Comparison of ENCODE assay signal across 31 cellular contexts in the genomic region with DNA sequence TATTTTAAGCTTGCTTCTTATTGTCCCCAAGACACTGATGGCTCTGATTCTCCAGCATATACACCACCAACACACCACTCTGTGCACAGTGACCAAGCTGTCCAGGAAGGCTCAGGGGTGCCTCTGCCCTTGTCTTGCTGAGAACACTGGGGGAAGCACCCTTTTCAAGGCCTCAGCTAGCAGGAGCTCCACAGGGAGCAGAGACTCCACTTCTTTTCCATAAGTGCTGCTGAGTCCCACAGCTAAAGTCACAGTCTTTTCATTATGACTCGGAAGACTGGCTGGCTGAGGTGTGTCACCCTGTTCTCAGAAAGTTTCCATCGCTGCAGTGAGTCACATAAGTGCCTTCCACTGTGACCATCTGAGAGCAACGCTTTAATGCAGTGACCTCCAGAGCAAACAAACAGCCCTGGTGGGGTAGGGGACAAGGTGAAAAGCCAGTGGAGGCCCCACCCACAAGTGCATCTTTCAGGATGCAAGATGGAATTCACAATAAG.
DNase-seq lines count a peak whose midpoint lies in the region; ATAC-seq and TF ChIP-seq lines count a peak whose summit lies in the region.
"Had no signal": no experiment of that assay in that cellular context is flagged by ENCODE, and none has a peak within 500 bp of the region (broad histone marks: within the 10 kb centered on the region; RNA-seq: fewer than 3 reads in every experiment).

No MANE protein-coding gene starts in this region.

- no peak overlapping the region for H3K4me2 ChIP-seq in IMR-90 (ENCODE audit: low read depth, low read length)

- no peak overlapping the region for H4K8ac ChIP-seq in IMR-90 (ENCODE audit: low read depth in 2 of 2, low read length in 2 of 2)

- ATAC-seq in activated T-cell treated with anti-CD3 and anti-CD28 coated beads, Interleukin-2, amount 50 U/mL, for 72 hours (replicated peaks in 1 of 2): peak; percentile 52 to 75
- peak; percentile 35 for ATAC-seq in GM18868 (IDR thresholded peaks at IDR 0.05; ENCODE audit: unreplicated experiment)
- ATAC-seq in IMR-90 (ENCODE audit: low read depth): no peak
- ATAC-seq in left lung: peak; percentile 73
- ATAC-seq: CD8-positive, alpha-beta T cell; HepG2; naive thymus-derived CD8-positive, alpha-beta T cell; right lobe of liver had no signal

- peak in 1 of 2 donors; percentile 6 for DNase-seq in activated T-cell treated with anti-CD3 and anti-CD28 coated beads, Interleukin-2, amount 50 U/mL, for 72 hours
- DNase-seq in activated T-cell treated with anti-CD3 and anti-CD28 coated beads for 4 hours (no peak), IMR-90 (no peak), left lung (no peak), medulla oblongata (ENCODE audit: extremely low spot score) (no peak), colonic mucosa (no peak), cardiac septum (ENCODE audit: low spot score) (no peak)
- DNase-seq: activated gamma-delta T cell; BE2C; CD8-positive, alpha-beta T cell; DMS153; H9; heart left ventricle; Karpas-422; kidney; naive thymus-derived CD8-positive, alpha-beta T cell; NCI-H1417 treated with DMSO at 0.1 percent for 48 hours; NCI-H345; right lobe of liver; RPMI8226; SJCRH30; stimulated activated CD4-positive, alpha-beta T cell treated with anti-CD3 and anti-CD28 coated beads, Interleukin-4, amount 100 ng/mL, for 24 hours; SW 1271; T-helper 9 cell; upper lobe of right lung had no signal

- no peak overlapping the region for H3K14ac ChIP-seq in IMR-90 (replicated peaks; ENCODE audit: low read depth, low read length)

- H3K4me1 Mint-ChIP-seq in activated T-cell treated with anti-CD3 and anti-CD28 coated beads, Interleukin-2, amount 50 U/mL, for 72 hours (ENCODE audit: low read depth): no peaks in the 10 kb centered on the region
- H3K4me1 Mint-ChIP-seq: naive thymus-derived CD8-positive, alpha-beta T cell had no signal

- H3K4me1 ChIP-seq in IMR-90 (ENCODE audit: control insufficient read depth, insufficient read depth, low read length): no peaks in the 10 kb centered on the region
- no peaks in the 10 kb centered on the region for H3K4me1 ChIP-seq in left lung
- H3K4me1 ChIP-seq in colonic mucosa: no peaks in the 10 kb centered on the region
- H3K4me1 ChIP-seq: BE2C, prostate gland, right lobe of liver, SJCRH30, suprapubic skin, upper lobe of right lung had no signal

- no peak for TF ChIP-seq POLR2A in IMR-90 (IDR thresholded peaks at IDR 0.05; ENCODE audit: low read depth, low read length)

- no peaks in the 10 kb centered on the region for H3K79me1 ChIP-seq in IMR-90 (ENCODE audit: low read depth in 1 of 2, low read length in 2 of 2)

- H4K91ac ChIP-seq in IMR-90 (ENCODE audit: insufficient read depth, low read depth, low read length): no peak overlapping the region

- no peak overlapping the region for H3K56ac ChIP-seq in IMR-90 (ENCODE audit: extremely low read depth, insufficient read depth, low read length)

- no peaks in the 10 kb centered on the region for H4K20me1 ChIP-seq in IMR-90 (ENCODE audit: insufficient read depth, low read length)

- intact Hi-C loops in IMR-90 (cut with micrococcal nuclease): no loop called here
- intact Hi-C loops in left lung (cut with DNase I): no loop called here
- intact Hi-C loops in colonic mucosa (cut with DNase I): no loop called here
- intact Hi-C loops in cardiac septum (cut with DNase I): loop anchor here (10.0 kb wide), 1 partner anchor 49 kb away; no protein-coding TSS in a partner anchor

- H2BK20ac ChIP-seq in IMR-90 (ENCODE audit: low read depth, low read length): no peak overlapping the region

- no peak overlapping the region for H2BK5ac ChIP-seq in IMR-90 (ENCODE audit: low read depth, low read length, poor library complexity, severe bottlenecking)

- H2AK5ac ChIP-seq in IMR-90 (ENCODE audit: low read depth, low read length): no peak overlapping the region

- POLR2A ChIA-PET in IMR-90 (lab: Charles Lee; ENCODE audit: unreplicated experiment): no interaction called here

- no peak overlapping the region for H3K4me3 ChIP-seq in IMR-90 (ENCODE audit: insufficient read depth, low read depth, low read length)
- H3K4me3 ChIP-seq in left lung: no peak overlapping the region
- no peak overlapping the region for H3K4me3 ChIP-seq in colonic mucosa
- H3K4me3 ChIP-seq: heart left ventricle, prostate gland, right lobe of liver, SJCRH30, suprapubic skin, upper lobe of right lung had no signal

- no peaks in the 10 kb centered on the region for H3K36me3 ChIP-seq in IMR-90 (ENCODE audit: control insufficient read depth, insufficient read depth, low read length)
- no peaks in the 10 kb centered on the region for H3K36me3 ChIP-seq in left lung
- no peaks in the 10 kb centered on the region for H3K36me3 ChIP-seq in colonic mucosa
- H3K36me3 ChIP-seq: BE2C, heart left ventricle, prostate gland, right lobe of liver, SJCRH30, suprapubic skin, upper lobe of right lung had no signal

- H3K4ac ChIP-seq in IMR-90 (ENCODE audit: low read depth, low read length): no peak overlapping the region

- CTCF ChIA-PET in IMR-90 (lab: Yijun Ruan, JAX): no interaction called here

- H3K9me3 ChIP-seq in IMR-90 (ENCODE audit: control insufficient read depth, insufficient read depth, low read length) (no peaks in the 10 kb centered on the region), left lung (no peaks in the 10 kb centered on the region), colonic mucosa (no peaks in the 10 kb centered on the region)
- H3K9me3 ChIP-seq: BE2C, heart left ventricle, prostate gland, right lobe of liver, SJCRH30, suprapubic skin, upper lobe of right lung had no signal

- no peak overlapping the region for H3K18ac ChIP-seq in IMR-90 (ENCODE audit: low read depth, low read length)

- H2AFZ ChIP-seq in IMR-90 (replicated peaks; ENCODE audit: low read length, poor library complexity): peak overlapping the region; percentile 21

- no peak overlapping the region for H3K4me3 Mint-ChIP-seq in activated T-cell treated with anti-CD3 and anti-CD28 coated beads, Interleukin-2, amount 50 U/mL, for 72 hours
- H3K4me3 Mint-ChIP-seq: brain; CD8-positive, alpha-beta T cell; H9; naive thymus-derived CD8-positive, alpha-beta T cell had no signal

- no peak overlapping the region for H3K23ac ChIP-seq in IMR-90 (ENCODE audit: low read depth, low read length)

- TF ChIP-seq RAD21 in IMR-90 (IDR thresholded peaks at IDR 0.05; ENCODE audit: low read length): no peak

- H3K27me3 Mint-ChIP-seq in activated T-cell treated with anti-CD3 and anti-CD28 coated beads, Interleukin-2, amount 50 U/mL, for 72 hours (ENCODE audit: low read depth): no peaks in the 10 kb centered on the region

- H2AK9ac ChIP-seq in IMR-90 (replicated peaks; ENCODE audit: low read depth, low read length, poor library complexity): no peak overlapping the region

- no peak for TF ChIP-seq CTCF in IMR-90 (conservative IDR thresholded peaks at IDR 0.05; ENCODE audit: low read depth, low read length)
- no peak for TF ChIP-seq CTCF in left lung (IDR thresholded peaks at IDR 0.05)
- TF ChIP-seq CTCF in colonic mucosa (IDR thresholded peaks at IDR 0.05): no peak

- dilution Hi-C loops in IMR-90 (cut with HindIII; ENCODE audit: low sequenced_read_pairs, unreplicated experiment): no loop called here

- in situ Hi-C loops in IMR-90 (cut with MboI; ENCODE audit: low sequenced_read_pairs): no loop called here

- no TSS peak for BruUV-seq in IMR-90 (replicated peaks; lab: Mats Ljungman, UMichigan)

- WGBS in IMR-90 (ENCODE audit: extremely low coverage in 2 of 2, insufficient read length in 1 of 2), 2 experiments: 60% methylated on average over 1 of the region's 3 CpGs; no CpG with 5 or more reads in 1 of the 2 experiments

- H2BK15ac ChIP-seq in IMR-90 (ENCODE audit: low read depth, low read length): no peak overlapping the region

- H3K9ac ChIP-seq in IMR-90 (ENCODE audit: low read depth, low read length): no peak overlapping the region
- no peak overlapping the region for H3K9ac ChIP-seq in colonic mucosa (ENCODE audit: low read depth in 2 of 2, low read length in 2 of 2)

- H3K36me3 Mint-ChIP-seq in activated T-cell treated with anti-CD3 and anti-CD28 coated beads, Interleukin-2, amount 50 U/mL, for 72 hours (ENCODE audit: insufficient read depth in 2 of 2): no peaks in the 10 kb centered on the region
- H3K36me3 Mint-ChIP-seq: brain; CD8-positive, alpha-beta T cell; naive thymus-derived CD8-positive, alpha-beta T cell had no signal

- no peak overlapping the region for H2BK120ac ChIP-seq in IMR-90 (ENCODE audit: low read depth, low read length)

- H3K9me1 ChIP-seq in IMR-90 (ENCODE audit: insufficient read depth, low read length): no peaks in the 10 kb centered on the region

- no peak overlapping the region for H3K27ac Mint-ChIP-seq in activated T-cell treated with anti-CD3 and anti-CD28 coated beads, Interleukin-2, amount 50 U/mL, for 72 hours
- H3K27ac Mint-ChIP-seq: CD8-positive, alpha-beta T cell; naive thymus-derived CD8-positive, alpha-beta T cell had no signal

- H4K5ac ChIP-seq in IMR-90 (ENCODE audit: low read depth, low read length): no peak overlapping the region

- H3K27me3 ChIP-seq in IMR-90 (ENCODE audit: control insufficient read depth, insufficient read depth, low read length) (no peaks in the 10 kb centered on the region), left lung (no peaks in the 10 kb centered on the region), colonic mucosa (no peaks in the 10 kb centered on the region)
- H3K27me3 ChIP-seq: BE2C, heart left ventricle, right lobe of liver, SJCRH30, suprapubic skin, upper lobe of right lung had no signal

- no peaks in the 10 kb centered on the region for H3K9me3 Mint-ChIP-seq in activated T-cell treated with anti-CD3 and anti-CD28 coated beads, Interleukin-2, amount 50 U/mL, for 72 hours
- H3K9me3 Mint-ChIP-seq: brain; CD8-positive, alpha-beta T cell; H9; naive thymus-derived CD8-positive, alpha-beta T cell had no signal

- H3K27ac ChIP-seq in IMR-90 (ENCODE audit: insufficient read depth, low read length): no peak overlapping the region
- H3K27ac ChIP-seq in left lung: no peak overlapping the region
- no peak overlapping the region for H3K27ac ChIP-seq in colonic mucosa
- H3K27ac ChIP-seq: heart left ventricle, prostate gland, right lobe of liver, SJCRH30, suprapubic skin, upper lobe of right lung, VCaP had no signal

TF ChIP-seq in IMR-90, 13 proteins besides CTCF, POLR2A, EP300 and RAD21 (continues in another document):
- no peak for TF ChIP-seq FOS (IDR thresholded peaks at IDR 0.05; ENCODE audit: low read depth, low read length)
- TF ChIP-seq CHD1 (IDR thresholded peaks at IDR 0.05; ENCODE audit: low read depth, low read length): no peak
- TF ChIP-seq MXI1 (IDR thresholded peaks at IDR 0.05; ENCODE audit: borderline replicate concordance, low read depth, low read length): no peak
- TF ChIP-seq, protein P1, sequence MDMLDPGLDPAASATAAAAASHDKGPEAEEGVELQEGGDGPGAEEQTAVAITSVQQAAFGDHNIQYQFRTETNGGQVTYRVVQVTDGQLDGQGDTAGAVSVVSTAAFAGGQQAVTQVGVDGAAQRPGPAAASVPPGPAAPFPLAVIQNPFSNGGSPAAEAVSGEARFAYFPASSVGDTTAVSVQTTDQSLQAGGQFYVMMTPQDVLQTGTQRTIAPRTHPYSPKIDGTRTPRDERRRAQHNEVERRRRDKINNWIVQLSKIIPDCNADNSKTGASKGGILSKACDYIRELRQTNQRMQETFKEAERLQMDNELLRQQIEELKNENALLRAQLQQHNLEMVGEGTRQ (IDR thresholded peaks at IDR 0.05; ENCODE audit: low read depth, low read length): no peak
- TF ChIP-seq MAFK (IDR thresholded peaks at IDR 0.05; ENCODE audit: low read depth, low read length): no peak
